ENCODE assay signal across 1 cellular context in the genomic region with DNA sequence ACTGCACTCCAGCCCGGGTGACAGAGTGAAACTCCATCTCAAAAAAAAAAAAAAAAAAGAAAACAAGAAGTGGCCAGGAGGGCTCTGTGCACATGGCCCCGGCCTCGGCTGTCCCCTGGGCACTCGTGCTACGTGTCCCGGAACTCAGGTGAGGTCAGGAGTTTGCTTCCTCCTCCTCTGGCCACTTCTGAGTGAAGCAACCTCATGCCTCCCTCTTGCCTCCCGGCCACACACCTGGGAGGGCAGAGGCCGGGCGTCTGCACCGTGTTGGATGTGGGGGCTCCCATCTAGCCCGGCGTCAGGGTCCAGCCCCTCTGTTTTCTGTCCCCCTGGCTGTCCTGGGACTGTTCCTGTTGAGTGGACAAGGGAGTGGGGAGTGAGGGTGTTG.
TF ChIP-seq lines count a peak whose summit lies in the region.

No MANE protein-coding gene starts in this region.

TF ChIP-seq in HepG2, 621 proteins besides CTCF, POLR2A, EP300 and RAD21 (continues in another document):
- TF ChIP-seq, protein P1, sequence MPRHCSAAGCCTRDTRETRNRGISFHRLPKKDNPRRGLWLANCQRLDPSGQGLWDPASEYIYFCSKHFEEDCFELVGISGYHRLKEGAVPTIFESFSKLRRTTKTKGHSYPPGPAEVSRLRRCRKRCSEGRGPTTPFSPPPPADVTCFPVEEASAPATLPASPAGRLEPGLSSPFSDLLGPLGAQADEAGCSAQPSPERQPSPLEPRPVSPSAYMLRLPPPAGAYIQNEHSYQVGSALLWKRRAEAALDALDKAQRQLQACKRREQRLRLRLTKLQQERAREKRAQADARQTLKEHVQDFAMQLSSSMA (CRISPR knock-in tag; IDR thresholded peaks at IDR 0.05) = no peak; the same call in 1 of the 2 replicates
- TF ChIP-seq ETV5 (CRISPR knock-in tag; IDR thresholded peaks at IDR 0.05; ENCODE audit: borderline replicate concordance) (peak; percentile 86), MYNN (CRISPR knock-in tag; IDR thresholded peaks at IDR 0.05; ENCODE audit: low read depth) (no peak), HNF4A (CRISPR knock-in tag; IDR thresholded peaks at IDR 0.05) (no peak), CENPT (CRISPR knock-in tag; IDR thresholded peaks at IDR 0.05; ENCODE audit: low read depth) (no peak), ZSCAN29 (CRISPR knock-in tag; conservative IDR thresholded peaks at IDR 0.05) (no peak), JARID2 (CRISPR knock-in tag; IDR thresholded peaks at IDR 0.05; ENCODE audit: insufficient replicate concordance) (no peak), ZBTB42 (CRISPR knock-in tag; IDR thresholded peaks at IDR 0.05) (0 out of 2 replicates have a peak, but pooled peaks have one; percentile 3), ZNF776 (CRISPR knock-in tag; IDR thresholded peaks at IDR 0.05) (0 out of 2 replicates have a peak, but pooled peaks have one; percentile 58), RXRB (CRISPR knock-in tag; IDR thresholded peaks at IDR 0.05; ENCODE audit: borderline replicate concordance) (peak; percentile 57), ELF3 (CRISPR knock-in tag; IDR thresholded peaks at IDR 0.05) (peak; percentile 86), SMYD3 (CRISPR knock-in tag; IDR thresholded peaks at IDR 0.05) (no peak), TGIF2 (CRISPR knock-in tag; IDR thresholded peaks at IDR 0.05) (peak; percentile 3; the same call in 1 of the 2 replicates), ZSCAN12 (CRISPR knock-in tag; IDR thresholded peaks at IDR 0.05) (0 out of 2 replicates have a peak, but pooled peaks have one; percentile 31), ZNF235 (CRISPR knock-in tag; IDR thresholded peaks at IDR 0.05; ENCODE audit: borderline replicate concordance) (peak; percentile 35; the same call in 1 of the 2 replicates), SETDB1 (CRISPR knock-in tag; IDR thresholded peaks at IDR 0.05; ENCODE audit: borderline replicate concordance) (no peak), ELF1 (CRISPR knock-in tag; IDR thresholded peaks at IDR 0.05) (0 out of 2 replicates have a peak, but pooled peaks have one; percentile 40), SOX5 (CRISPR knock-in tag; IDR thresholded peaks at IDR 0.05; ENCODE audit: borderline replicate concordance) (peak; percentile 19; the same call in 1 of the 2 replicates), YEATS2 (CRISPR knock-in tag; IDR thresholded peaks at IDR 0.05; ENCODE audit: borderline replicate concordance) (peak; percentile 63; the same call in 1 of the 2 replicates), ZNF772 (CRISPR knock-in tag; IDR thresholded peaks at IDR 0.05) (peak; percentile 41; the same call in 1 of the 2 replicates), ZNF720 (CRISPR knock-in tag; IDR thresholded peaks at IDR 0.05) (no peak), ZNF562 (CRISPR knock-in tag; IDR thresholded peaks at IDR 0.05; ENCODE audit: borderline replicate concordance) (no peak), ZNF317 (CRISPR knock-in tag; IDR thresholded peaks at IDR 0.05) (peak; percentile 56; the same call in 1 of the 2 replicates), U2AF2 (IDR thresholded peaks at IDR 0.05; ENCODE audit: low read depth, low read length) (0 out of 2 replicates have a peak, but pooled peaks have one; percentile 55), ZFX (CRISPR knock-in tag; IDR thresholded peaks at IDR 0.05; ENCODE audit: low read depth) (no peak), TEAD3 (CRISPR knock-in tag; optimal IDR thresholded peaks at IDR 0.05; ENCODE audit: borderline replicate concordance) (peak; percentile 31)
- TF ChIP-seq, protein P2, sequence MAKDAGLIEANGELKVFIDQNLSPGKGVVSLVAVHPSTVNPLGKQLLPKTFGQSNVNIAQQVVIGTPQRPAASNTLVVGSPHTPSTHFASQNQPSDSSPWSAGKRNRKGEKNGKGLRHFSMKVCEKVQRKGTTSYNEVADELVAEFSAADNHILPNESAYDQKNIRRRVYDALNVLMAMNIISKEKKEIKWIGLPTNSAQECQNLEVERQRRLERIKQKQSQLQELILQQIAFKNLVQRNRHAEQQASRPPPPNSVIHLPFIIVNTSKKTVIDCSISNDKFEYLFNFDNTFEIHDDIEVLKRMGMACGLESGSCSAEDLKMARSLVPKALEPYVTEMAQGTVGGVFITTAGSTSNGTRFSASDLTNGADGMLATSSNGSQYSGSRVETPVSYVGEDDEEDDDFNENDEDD (CRISPR knock-in tag; IDR thresholded peaks at IDR 0.05; ENCODE audit: borderline replicate concordance) = peak; percentile 88; the same call in 1 of the 2 replicates
- TF ChIP-seq, protein P3, sequence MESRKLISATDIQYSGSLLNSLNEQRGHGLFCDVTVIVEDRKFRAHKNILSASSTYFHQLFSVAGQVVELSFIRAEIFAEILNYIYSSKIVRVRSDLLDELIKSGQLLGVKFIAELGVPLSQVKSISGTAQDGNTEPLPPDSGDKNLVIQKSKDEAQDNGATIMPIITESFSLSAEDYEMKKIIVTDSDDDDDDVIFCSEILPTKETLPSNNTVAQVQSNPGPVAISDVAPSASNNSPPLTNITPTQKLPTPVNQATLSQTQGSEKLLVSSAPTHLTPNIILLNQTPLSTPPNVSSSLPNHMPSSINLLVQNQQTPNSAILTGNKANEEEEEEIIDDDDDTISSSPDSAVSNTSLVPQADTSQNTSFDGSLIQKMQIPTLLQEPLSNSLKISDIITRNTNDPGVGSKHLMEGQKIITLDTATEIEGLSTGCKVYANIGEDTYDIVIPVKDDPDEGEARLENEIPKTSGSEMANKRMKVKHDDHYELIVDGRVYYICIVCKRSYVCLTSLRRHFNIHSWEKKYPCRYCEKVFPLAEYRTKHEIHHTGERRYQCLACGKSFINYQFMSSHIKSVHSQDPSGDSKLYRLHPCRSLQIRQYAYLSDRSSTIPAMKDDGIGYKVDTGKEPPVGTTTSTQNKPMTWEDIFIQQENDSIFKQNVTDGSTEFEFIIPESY (CRISPR knock-in tag; IDR thresholded peaks at IDR 0.05) = 0 out of 2 replicates have a peak, but pooled peaks have one; percentile 20
- TF ChIP-seq, protein P4, sequence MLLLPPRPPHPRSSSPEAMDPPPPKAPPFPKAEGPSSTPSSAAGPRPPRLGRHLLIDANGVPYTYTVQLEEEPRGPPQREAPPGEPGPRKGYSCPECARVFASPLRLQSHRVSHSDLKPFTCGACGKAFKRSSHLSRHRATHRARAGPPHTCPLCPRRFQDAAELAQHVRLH (CRISPR knock-in tag; IDR thresholded peaks at IDR 0.05; ENCODE audit: borderline replicate concordance, low read depth) = 0 out of 2 replicates have a peak, but pooled peaks have one; percentile 58
- TF ChIP-seq, protein P5, sequence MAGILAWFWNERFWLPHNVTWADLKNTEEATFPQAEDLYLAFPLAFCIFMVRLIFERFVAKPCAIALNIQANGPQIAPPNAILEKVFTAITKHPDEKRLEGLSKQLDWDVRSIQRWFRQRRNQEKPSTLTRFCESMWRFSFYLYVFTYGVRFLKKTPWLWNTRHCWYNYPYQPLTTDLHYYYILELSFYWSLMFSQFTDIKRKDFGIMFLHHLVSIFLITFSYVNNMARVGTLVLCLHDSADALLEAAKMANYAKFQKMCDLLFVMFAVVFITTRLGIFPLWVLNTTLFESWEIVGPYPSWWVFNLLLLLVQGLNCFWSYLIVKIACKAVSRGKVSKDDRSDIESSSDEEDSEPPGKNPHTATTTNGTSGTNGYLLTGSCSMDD (CRISPR knock-in tag; IDR thresholded peaks at IDR 0.05) = no peak
- TF ChIP-seq, protein P6, sequence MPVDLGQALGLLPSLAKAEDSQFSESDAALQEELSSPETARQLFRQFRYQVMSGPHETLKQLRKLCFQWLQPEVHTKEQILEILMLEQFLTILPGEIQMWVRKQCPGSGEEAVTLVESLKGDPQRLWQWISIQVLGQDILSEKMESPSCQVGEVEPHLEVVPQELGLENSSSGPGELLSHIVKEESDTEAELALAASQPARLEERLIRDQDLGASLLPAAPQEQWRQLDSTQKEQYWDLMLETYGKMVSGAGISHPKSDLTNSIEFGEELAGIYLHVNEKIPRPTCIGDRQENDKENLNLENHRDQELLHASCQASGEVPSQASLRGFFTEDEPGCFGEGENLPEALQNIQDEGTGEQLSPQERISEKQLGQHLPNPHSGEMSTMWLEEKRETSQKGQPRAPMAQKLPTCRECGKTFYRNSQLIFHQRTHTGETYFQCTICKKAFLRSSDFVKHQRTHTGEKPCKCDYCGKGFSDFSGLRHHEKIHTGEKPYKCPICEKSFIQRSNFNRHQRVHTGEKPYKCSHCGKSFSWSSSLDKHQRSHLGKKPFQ (CRISPR knock-in tag; IDR thresholded peaks at IDR 0.05; ENCODE audit: insufficient replicate concordance) = no peak
- TF ChIP-seq, protein P7, sequence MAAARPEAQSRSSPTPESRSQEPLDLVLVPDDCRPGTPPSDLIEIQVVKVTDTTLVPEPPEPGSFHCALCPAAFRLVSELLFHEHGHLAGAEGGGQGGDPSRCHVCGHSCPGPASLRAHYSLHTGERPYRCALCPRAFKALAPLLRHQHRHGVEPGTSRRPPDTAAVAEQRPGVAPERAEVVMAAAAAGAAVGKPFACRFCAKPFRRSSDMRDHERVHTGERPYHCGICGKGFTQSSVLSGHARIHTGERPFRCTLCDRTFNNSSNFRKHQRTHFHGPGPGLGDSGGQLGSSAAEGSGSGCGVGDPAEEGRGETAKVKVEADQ (CRISPR knock-in tag; IDR thresholded peaks at IDR 0.05; ENCODE audit: borderline replicate concordance) = 0 out of 2 replicates have a peak, but pooled peaks have one; percentile 3
- TF ChIP-seq, protein P8, sequence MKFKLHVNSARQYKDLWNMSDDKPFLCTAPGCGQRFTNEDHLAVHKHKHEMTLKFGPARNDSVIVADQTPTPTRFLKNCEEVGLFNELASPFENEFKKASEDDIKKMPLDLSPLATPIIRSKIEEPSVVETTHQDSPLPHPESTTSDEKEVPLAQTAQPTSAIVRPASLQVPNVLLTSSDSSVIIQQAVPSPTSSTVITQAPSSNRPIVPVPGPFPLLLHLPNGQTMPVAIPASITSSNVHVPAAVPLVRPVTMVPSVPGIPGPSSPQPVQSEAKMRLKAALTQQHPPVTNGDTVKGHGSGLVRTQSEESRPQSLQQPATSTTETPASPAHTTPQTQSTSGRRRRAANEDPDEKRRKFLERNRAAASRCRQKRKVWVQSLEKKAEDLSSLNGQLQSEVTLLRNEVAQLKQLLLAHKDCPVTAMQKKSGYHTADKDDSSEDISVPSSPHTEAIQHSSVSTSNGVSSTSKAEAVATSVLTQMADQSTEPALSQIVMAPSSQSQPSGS (CRISPR knock-in tag; IDR thresholded peaks at IDR 0.05) = 0 out of 2 replicates have a peak, but pooled peaks have one; percentile 27
- TF ChIP-seq, protein P9, sequence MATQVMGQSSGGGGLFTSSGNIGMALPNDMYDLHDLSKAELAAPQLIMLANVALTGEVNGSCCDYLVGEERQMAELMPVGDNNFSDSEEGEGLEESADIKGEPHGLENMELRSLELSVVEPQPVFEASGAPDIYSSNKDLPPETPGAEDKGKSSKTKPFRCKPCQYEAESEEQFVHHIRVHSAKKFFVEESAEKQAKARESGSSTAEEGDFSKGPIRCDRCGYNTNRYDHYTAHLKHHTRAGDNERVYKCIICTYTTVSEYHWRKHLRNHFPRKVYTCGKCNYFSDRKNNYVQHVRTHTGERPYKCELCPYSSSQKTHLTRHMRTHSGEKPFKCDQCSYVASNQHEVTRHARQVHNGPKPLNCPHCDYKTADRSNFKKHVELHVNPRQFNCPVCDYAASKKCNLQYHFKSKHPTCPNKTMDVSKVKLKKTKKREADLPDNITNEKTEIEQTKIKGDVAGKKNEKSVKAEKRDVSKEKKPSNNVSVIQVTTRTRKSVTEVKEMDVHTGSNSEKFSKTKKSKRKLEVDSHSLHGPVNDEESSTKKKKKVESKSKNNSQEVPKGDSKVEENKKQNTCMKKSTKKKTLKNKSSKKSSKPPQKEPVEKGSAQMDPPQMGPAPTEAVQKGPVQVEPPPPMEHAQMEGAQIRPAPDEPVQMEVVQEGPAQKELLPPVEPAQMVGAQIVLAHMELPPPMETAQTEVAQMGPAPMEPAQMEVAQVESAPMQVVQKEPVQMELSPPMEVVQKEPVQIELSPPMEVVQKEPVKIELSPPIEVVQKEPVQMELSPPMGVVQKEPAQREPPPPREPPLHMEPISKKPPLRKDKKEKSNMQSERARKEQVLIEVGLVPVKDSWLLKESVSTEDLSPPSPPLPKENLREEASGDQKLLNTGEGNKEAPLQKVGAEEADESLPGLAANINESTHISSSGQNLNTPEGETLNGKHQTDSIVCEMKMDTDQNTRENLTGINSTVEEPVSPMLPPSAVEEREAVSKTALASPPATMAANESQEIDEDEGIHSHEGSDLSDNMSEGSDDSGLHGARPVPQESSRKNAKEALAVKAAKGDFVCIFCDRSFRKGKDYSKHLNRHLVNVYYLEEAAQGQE (IDR thresholded peaks at IDR 0.05; ENCODE audit: borderline replicate concordance in 1 of 2, low read depth in 1 of 2, low read length in 2 of 2) = no peak
- TF ChIP-seq, protein P10, sequence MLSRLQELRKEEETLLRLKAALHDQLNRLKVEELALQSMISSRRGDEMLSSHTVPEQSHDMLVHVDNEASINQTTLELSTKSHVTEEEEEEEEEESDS (CRISPR knock-in tag; IDR thresholded peaks at IDR 0.05; ENCODE audit: borderline replicate concordance) = peak; percentile 78; the same call in 1 of the 2 replicates
- TF ChIP-seq, protein P11, sequence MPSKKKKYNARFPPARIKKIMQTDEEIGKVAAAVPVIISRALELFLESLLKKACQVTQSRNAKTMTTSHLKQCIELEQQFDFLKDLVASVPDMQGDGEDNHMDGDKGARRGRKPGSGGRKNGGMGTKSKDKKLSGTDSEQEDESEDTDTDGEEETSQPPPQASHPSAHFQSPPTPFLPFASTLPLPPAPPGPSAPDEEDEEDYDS (CRISPR knock-in tag; IDR thresholded peaks at IDR 0.05) = peak; percentile 62
- TF ChIP-seq, protein P12, sequence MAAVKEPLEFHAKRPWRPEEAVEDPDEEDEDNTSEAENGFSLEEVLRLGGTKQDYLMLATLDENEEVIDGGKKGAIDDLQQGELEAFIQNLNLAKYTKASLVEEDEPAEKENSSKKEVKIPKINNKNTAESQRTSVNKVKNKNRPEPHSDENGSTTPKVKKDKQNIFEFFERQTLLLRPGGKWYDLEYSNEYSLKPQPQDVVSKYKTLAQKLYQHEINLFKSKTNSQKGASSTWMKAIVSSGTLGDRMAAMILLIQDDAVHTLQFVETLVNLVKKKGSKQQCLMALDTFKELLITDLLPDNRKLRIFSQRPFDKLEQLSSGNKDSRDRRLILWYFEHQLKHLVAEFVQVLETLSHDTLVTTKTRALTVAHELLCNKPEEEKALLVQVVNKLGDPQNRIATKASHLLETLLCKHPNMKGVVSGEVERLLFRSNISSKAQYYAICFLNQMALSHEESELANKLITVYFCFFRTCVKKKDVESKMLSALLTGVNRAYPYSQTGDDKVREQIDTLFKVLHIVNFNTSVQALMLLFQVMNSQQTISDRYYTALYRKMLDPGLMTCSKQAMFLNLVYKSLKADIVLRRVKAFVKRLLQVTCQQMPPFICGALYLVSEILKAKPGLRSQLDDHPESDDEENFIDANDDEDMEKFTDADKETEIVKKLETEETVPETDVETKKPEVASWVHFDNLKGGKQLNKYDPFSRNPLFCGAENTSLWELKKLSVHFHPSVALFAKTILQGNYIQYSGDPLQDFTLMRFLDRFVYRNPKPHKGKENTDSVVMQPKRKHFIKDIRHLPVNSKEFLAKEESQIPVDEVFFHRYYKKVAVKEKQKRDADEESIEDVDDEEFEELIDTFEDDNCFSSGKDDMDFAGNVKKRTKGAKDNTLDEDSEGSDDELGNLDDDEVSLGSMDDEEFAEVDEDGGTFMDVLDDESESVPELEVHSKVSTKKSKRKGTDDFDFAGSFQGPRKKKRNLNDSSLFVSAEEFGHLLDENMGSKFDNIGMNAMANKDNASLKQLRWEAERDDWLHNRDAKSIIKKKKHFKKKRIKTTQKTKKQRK (IDR thresholded peaks at IDR 0.05; ENCODE audit: low read length) = no peak
